ENCODE assay signal across 22 cellular contexts in the genomic region with DNA sequence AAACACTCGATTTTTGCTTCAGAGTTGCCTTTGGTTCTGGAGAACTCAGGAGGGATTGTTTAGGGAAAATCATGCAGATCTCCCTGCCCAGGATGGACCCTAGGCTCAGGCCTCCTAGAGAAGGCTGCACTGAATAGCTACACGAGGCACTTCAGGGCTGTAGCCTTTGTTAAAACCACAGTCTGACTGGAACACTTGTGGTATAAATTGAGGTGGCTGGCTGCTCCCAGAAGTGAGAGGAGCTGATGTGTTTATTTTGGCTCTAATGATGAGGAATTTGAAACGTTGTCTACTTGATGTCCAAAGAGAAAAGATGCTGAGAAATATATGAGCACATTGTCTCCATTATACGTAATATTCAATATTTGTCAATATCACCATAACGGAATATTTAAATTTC.
A peak's percentile ranks its signal among the peaks of the same experiment; 100 is the strongest.
DNase-seq lines count a peak whose midpoint lies in the region; ATAC-seq and TF ChIP-seq lines count a peak whose summit lies in the region.
"Had no signal": no experiment of that assay in that cellular context is flagged by ENCODE, and none has a peak within 500 bp of the region (broad histone marks: within the 10 kb centered on the region; RNA-seq: fewer than 3 reads in every experiment).

No MANE protein-coding gene starts in this region.

- TF ChIP-seq POLR2A in testis (IDR thresholded peaks at IDR 0.05), result no peak
- no peak for TF ChIP-seq POLR2A in sigmoid colon (IDR thresholded peaks at IDR 0.05)

- TF ChIP-seq CTCF in testis (IDR thresholded peaks at IDR 0.05), result no peak
- TF ChIP-seq CTCF in sigmoid colon (IDR thresholded peaks at IDR 0.05), result no peak

- TF ChIP-seq EP300 in sigmoid colon (IDR thresholded peaks at IDR 0.05), result no peak

- ATAC-seq in activated CD4-positive, CD25-positive, alpha-beta regulatory T cell treated with anti-CD3 and anti-CD28 coated beads, Interleukin-2, amount 50 U/mL, for 24 hours, result no peak

- H3K27me3 ChIP-seq in testis (no peaks in the 10 kb centered on the region), sigmoid colon (no peaks in the 10 kb centered on the region)
- H3K27me3 ChIP-seq: thyroid gland had no signal

- WGBS in testis, 2 donors, result 62% methylated on average over 5 of the region's 5 CpGs
- WGBS in sigmoid colon, 2 donors, result 54 to 65% methylated on average over 5 of the region's 5 CpGs

- H3K9me3 ChIP-seq in testis (no peaks in the 10 kb centered on the region), sigmoid colon (no peaks in the 10 kb centered on the region)
- H3K9me3 ChIP-seq: HAP-1, thyroid gland had no signal

- H3K4me1 ChIP-seq in testis (no peaks in the 10 kb centered on the region), sigmoid colon (no peaks in the 10 kb centered on the region)
- H3K4me1 ChIP-seq: HAP-1, thyroid gland had no signal

- DNase-seq in NCI-H1417 (lab: John Stamatoyannopoulos, UW) (peak; percentile 45 to 82 (median 67)), NCI-H1417 treated with DMSO at 0.1 percent for 48 hours (lab: John Stamatoyannopoulos, UW) (no peak), NCI-H2107 (lab: John Stamatoyannopoulos, UW) (peak; percentile 8), SHP77 treated with DMSO at 0.1 percent for 48 hours (lab: John Stamatoyannopoulos, UW) (peak; percentile 97), renal cortical epithelial cell (ENCODE audit: low read depth) (peak; percentile 47), testis (no peak), sigmoid colon (no peak)
- DNase-seq: activated CD4-positive, alpha-beta T cell treated with anti-CD3 and anti-CD28 coated beads, Interleukin-2, amount 10 ng/mL, durations not matched to agents 7 days and 5 days; activated naive CD8-positive, alpha-beta T cell treated with anti-CD3 and anti-CD28 coated beads for 36 hours; CD4-positive, alpha-beta T cell; KBM-7; kidney; NCI-H2171; NK-92 treated with Interleukin-12 subunit alpha and Interleukin-12 subunit beta, amount 100 ng/mL, for 24 hours; nucleus accumbens; stimulated activated CD4-positive, alpha-beta T cell treated with anti-CD3 and anti-CD28 coated beads, Interleukin-4, amount 100 ng/mL, for 1 hour; stimulated activated naive CD4-positive, alpha-beta T cell treated with Interleukin-2 at 50 U/mL for 16 hours; thyroid gland had no signal

- H3K27ac ChIP-seq in testis, result no peak overlapping the region
- H3K27ac ChIP-seq in sigmoid colon, result no peak overlapping the region
- H3K27ac ChIP-seq: 22Rv1, thyroid gland, VCaP had no signal

- H3K4me3 ChIP-seq in testis (no peak overlapping the region), sigmoid colon (no peak overlapping the region)
- H3K4me3 ChIP-seq: HAP-1, thyroid gland had no signal

- no peaks in the 10 kb centered on the region for H3K36me3 ChIP-seq in testis (ENCODE audit: low read depth, missing control alignments)
- H3K36me3 ChIP-seq in sigmoid colon, result no peaks in the 10 kb centered on the region
- H3K36me3 ChIP-seq: HAP-1, thyroid gland had no signal

- intact Hi-C loops in testis (cut with DNase I; ENCODE audit: low total_unique reads) (no loop called here), sigmoid colon (cut with DNase I) (no loop called here)

Comparison
In these comparisons a context has a peak if more than half of its experiments do, and no peak if none do; other contexts are left out.
1. DNase-seq: peak in NCI-H1417 (3 of 3), NCI-H2107 (single experiment), SHP77 treated with DMSO at 0.1 percent for 48 hours (single experiment) and renal cortical epithelial cell (single experiment); none in NCI-H1417 treated with DMSO at 0.1 percent for 48 hours (single experiment), testis (single experiment) and sigmoid colon (single experiment).